Comparison of ENCODE assay signal across 1 cellular context in genomic region chr14:104651876-104652260, GRCh38.
TF ChIP-seq lines count a peak whose summit lies in the region.

No MANE protein-coding gene starts in this region.

TF ChIP-seq in H1, 55 proteins besides CTCF, POLR2A, EP300 and RAD21 (continued from another document):
- TF ChIP-seq SRF (IDR thresholded peaks at IDR 0.05; ENCODE audit: low read depth, low read length) (no peak), MAX (IDR thresholded peaks at IDR 0.05) (peak; percentile 94), YY1 (IDR thresholded peaks at IDR 0.05; ENCODE audit: low read depth, low read length) (no peak), TAF1 (IDR thresholded peaks at IDR 0.05; ENCODE audit: low read depth, low read length) (no peak), E2F6 (IDR thresholded peaks at IDR 0.05) (peak; percentile 69), SIX5 (IDR thresholded peaks at IDR 0.05; ENCODE audit: low read depth, low read length) (no peak), SIRT6 (IDR thresholded peaks at IDR 0.05; ENCODE audit: low read length) (no peak)
